Comparison of ENCODE assay signal across 8 cellular contexts in genomic region chr6:26033942-26034354, GRCh38. TPM values are rescaled to one million over a fixed set of nuclear protein-coding genes. Genes with fewer than 3 reads are reported as not detected.
DNase-seq lines count a peak whose midpoint lies in the region; ATAC-seq and TF ChIP-seq lines count a peak whose summit lies in the region.

No MANE protein-coding gene starts in this region.

- H3K27ac ChIP-seq in CD8-positive, alpha-beta T cell (ENCODE audit: low read depth, low read length), result peak overlapping the region; percentile 79
- peak overlapping the region; percentile 99 for H3K27ac ChIP-seq in Panc1 (ENCODE audit: low read length)
- H3K27ac ChIP-seq in mucosa of rectum (ENCODE audit: low read depth in 2 of 2, low read length in 2 of 2), result peak overlapping the region; percentile 98 to 99
- H3K27ac ChIP-seq in urinary bladder (ENCODE audit: low read depth), result peak overlapping the region; percentile 53

- H3K9me3 ChIP-seq in CD8-positive, alpha-beta T cell (ENCODE audit: low read length), result no peaks in the 10 kb centered on the region
- no peaks in the 10 kb centered on the region for H3K9me3 ChIP-seq in Panc1 (ENCODE audit: control insufficient read depth, insufficient read depth, low read depth, low read length)
- H3K9me3 ChIP-seq in mucosa of rectum (ENCODE audit: control insufficient read depth in 2 of 2, low read length in 2 of 2), result no peaks in the 10 kb centered on the region

- peaks cover 2% of the 10 kb centered on the region for H3K36me3 Mint-ChIP-seq in CD8-positive, alpha-beta T cell
- H3K36me3 Mint-ChIP-seq in dendritic cell treated with granulocyte-macrophage colony-stimulating factor and Interleukin-4, amounts not matched to agents 40 ng/mL and 50 ng/mL, for 4 days (ENCODE audit: low read depth), result no peaks in the 10 kb centered on the region

- TSS peak; percentile 97 for BruUV-seq in Panc1 (replicated peaks; lab: Mats Ljungman, UMichigan)

- intact Hi-C loops in CD8-positive, alpha-beta T cell (cut with DNase I, micrococcal nuclease), result loop anchor here (1.0 to 5.0 kb wide), 9 partner anchors 9 to 1803 kb away; a partner anchor contains a TSS
- intact Hi-C loops in Panc1 (cut with micrococcal nuclease; ENCODE audit: unreplicated experiment), result no loop called here
- intact Hi-C loops in dendritic cell treated with granulocyte-macrophage colony-stimulating factor and Interleukin-4, amounts not matched to agents 40 ng/mL and 50 ng/mL, for 4 days (cut with micrococcal nuclease), result loop anchor here (1.0 kb wide), 1 partner anchor 9 kb away; a partner anchor contains a TSS

- no peak for TF ChIP-seq CTCF in CD8-positive, alpha-beta T cell (IDR thresholded peaks at IDR 0.05)
- no peak for TF ChIP-seq CTCF in Panc1 (IDR thresholded peaks at IDR 0.05)

- in situ Hi-C loops in Panc1 (cut with HindIII; ENCODE audit: low pct_unique_long_range_greater_than_20kb, low sequenced_read_pairs), result no loop called here

- no peaks in the 10 kb centered on the region for H3K36me3 ChIP-seq in CD8-positive, alpha-beta T cell (ENCODE audit: insufficient read depth, low read length)
- H3K36me3 ChIP-seq in Panc1 (ENCODE audit: control insufficient read depth, insufficient read depth, low read length), result no peaks in the 10 kb centered on the region
- no peaks in the 10 kb centered on the region for H3K36me3 ChIP-seq in mucosa of rectum (ENCODE audit: control insufficient read depth in 2 of 2, insufficient read depth in 2 of 2, low read length in 2 of 2)
- H3K36me3 ChIP-seq in urinary bladder (ENCODE audit: insufficient read depth), result peaks cover 2% of the 10 kb centered on the region

- peaks cover 23% of the 10 kb centered on the region for H3K4me1 ChIP-seq in CD8-positive, alpha-beta T cell (ENCODE audit: insufficient read depth, low read length)
- H3K4me1 ChIP-seq in Panc1 (ENCODE audit: control insufficient read depth, insufficient read depth, low read length) (peaks cover 26% of the 10 kb centered on the region), mucosa of rectum (ENCODE audit: control insufficient read depth in 2 of 2, insufficient read depth in 2 of 2, low read length in 2 of 2) (peaks cover 13 to 20% of the 10 kb centered on the region in 2 donors), urinary bladder (ENCODE audit: insufficient read depth) (no peaks in the 10 kb centered on the region)

- H3K27me3 ChIP-seq in CD8-positive, alpha-beta T cell (ENCODE audit: insufficient read depth, low read length), result no peaks in the 10 kb centered on the region
- H3K27me3 ChIP-seq in Panc1 (ENCODE audit: control insufficient read depth, insufficient read depth, low read length), result no peaks in the 10 kb centered on the region
- no peaks in the 10 kb centered on the region for H3K27me3 ChIP-seq in mucosa of rectum (ENCODE audit: control insufficient read depth in 2 of 2, insufficient read depth in 2 of 2, low read length in 2 of 2)

- H3K27me3 Mint-ChIP-seq in CD8-positive, alpha-beta T cell (ENCODE audit: low read depth), result no peaks in the 10 kb centered on the region
- no peaks in the 10 kb centered on the region for H3K27me3 Mint-ChIP-seq in dendritic cell treated with granulocyte-macrophage colony-stimulating factor and Interleukin-4, amounts not matched to agents 40 ng/mL and 50 ng/mL, for 4 days

- 5% methylated on average over 19 of the region's 19 CpGs for WGBS in urinary bladder

- peaks cover 34% of the 10 kb centered on the region for H3K4me1 Mint-ChIP-seq in CD8-positive, alpha-beta T cell (ENCODE audit: low read depth)
- peaks cover 33% of the 10 kb centered on the region for H3K4me1 Mint-ChIP-seq in dendritic cell treated with granulocyte-macrophage colony-stimulating factor and Interleukin-4, amounts not matched to agents 40 ng/mL and 50 ng/mL, for 4 days (ENCODE audit: low read depth)

- peak overlapping the region; percentile 93 for H3K4me3 Mint-ChIP-seq in CD8-positive, alpha-beta T cell
- peak overlapping the region; percentile 78 for H3K4me3 Mint-ChIP-seq in dendritic cell treated with granulocyte-macrophage colony-stimulating factor and Interleukin-4, amounts not matched to agents 40 ng/mL and 50 ng/mL, for 4 days

- POLR2A ChIA-PET in CD8-positive, alpha-beta T cell (lab: Charles Lee), result interaction anchor here (0.7 to 15.9 kb wide), 9 partner anchors 11 to 164 kb away, joined by 3 to 506 read pairs (median 70); a partner anchor contains a TSS
- POLR2A ChIA-PET in Panc1 (lab: Charles Lee), result interaction anchor here (9.8 kb wide), 1 partner anchor 11 kb away, joined by 207 read pairs; a partner anchor contains a TSS

- no peak for ATAC-seq in CD8-positive, alpha-beta T cell
- no peak for ATAC-seq in Panc1
- ATAC-seq in HG02610 (IDR thresholded peaks at IDR 0.05; ENCODE audit: unreplicated experiment), result no peak

- H3K4me3 ChIP-seq in CD8-positive, alpha-beta T cell (ENCODE audit: low read depth, low read length), result peak overlapping the region; percentile 68
- H3K4me3 ChIP-seq in Panc1 (ENCODE audit: low read depth in 2 of 2, low read length in 2 of 2) (peak overlapping the region; percentile 84 to 91), mucosa of rectum (ENCODE audit: low read length in 2 of 2) (peak overlapping the region; percentile 53 to 90), urinary bladder (ENCODE audit: low read depth, low read length) (no peak overlapping the region)

- peak overlapping the region; percentile 96 for H3K27ac Mint-ChIP-seq in CD8-positive, alpha-beta T cell
- peak overlapping the region; percentile 91 for H3K27ac Mint-ChIP-seq in dendritic cell treated with granulocyte-macrophage colony-stimulating factor and Interleukin-4, amounts not matched to agents 40 ng/mL and 50 ng/mL, for 4 days

- CTCF ChIA-PET in CD8-positive, alpha-beta T cell (lab: Charles Lee), result no interaction called here
- CTCF ChIA-PET in Panc1 (lab: Charles Lee), result no interaction called here

- H3K9ac ChIP-seq in mucosa of rectum (ENCODE audit: low read depth in 1 of 2, low read length in 2 of 2), result peak overlapping the region; percentile 90 to 91

- DNase-seq in CD8-positive, alpha-beta T cell, result no peak
- DNase-seq in Panc1 (ENCODE audit: low read depth, low spot score) (no peak), NCI-H2107 treated with DMSO at 0.1 percent for 48 hours (lab: John Stamatoyannopoulos, UW; ENCODE audit: unreplicated experiment) (no peak), DMS 273 (lab: John Stamatoyannopoulos, UW; ENCODE audit: unreplicated experiment) (no peak)

- no peaks in the 10 kb centered on the region for H3K9me3 Mint-ChIP-seq in CD8-positive, alpha-beta T cell
- no peaks in the 10 kb centered on the region for H3K9me3 Mint-ChIP-seq in dendritic cell treated with granulocyte-macrophage colony-stimulating factor and Interleukin-4, amounts not matched to agents 40 ng/mL and 50 ng/mL, for 4 days

RNA-seq across cellular contexts. Expression of gene HFE, which starts 53.3 kb away (rescaled TPM):
- total RNA-seq in CD8-positive, alpha-beta T cell, result under 1 TPM; 0.30 to 0.44 TPM
- total RNA-seq in Panc1 (2021; ENCODE audit: unreplicated experiment) (12.1 TPM), urinary bladder (7.3 TPM)
- 17.7 TPM for polyA plus RNA-seq in Panc1 (2012; ENCODE audit: insufficient read length)
- polyA plus RNA-seq in urinary bladder, result 9.4 TPM
